ENCODE assay signal across 1 cellular context in genomic region chr1:17441265-17441992, GRCh38.
TF ChIP-seq lines count a peak whose summit lies in the region.

No MANE protein-coding gene starts in this region.

TF ChIP-seq in HEK293, 187 proteins besides CTCF, POLR2A, EP300 and RAD21 (continued from another document and continues in another):
- TF ChIP-seq KLF17 (tag by site-specific recombination; IDR thresholded peaks at IDR 0.05): no peak; the same call in 1 of the 2 replicates
- TF ChIP-seq ZNF157 (tag by site-specific recombination; IDR thresholded peaks at IDR 0.05): no peak
- TF ChIP-seq GLIS2 (tag by site-specific recombination; IDR thresholded peaks at IDR 0.05): no peak
- no peak for TF ChIP-seq ZNF555 (tag by site-specific recombination; conservative IDR thresholded peaks at IDR 0.05)
- TF ChIP-seq SP2 (tag by site-specific recombination; IDR thresholded peaks at IDR 0.05): no peak
- no peak for TF ChIP-seq ZBTB7A (tag by site-specific recombination; IDR thresholded peaks at IDR 0.05; ENCODE audit: low read depth)
- no peak for TF ChIP-seq BCL11A (tag by site-specific recombination; IDR thresholded peaks at IDR 0.05; ENCODE audit: low read depth)
- no peak for TF ChIP-seq ZNF202 (tag by site-specific recombination; IDR thresholded peaks at IDR 0.05; ENCODE audit: borderline replicate concordance)
- TF ChIP-seq ZBTB8A (tag by site-specific recombination; IDR thresholded peaks at IDR 0.05): no peak
- TF ChIP-seq ZNF670 (tag by site-specific recombination; IDR thresholded peaks at IDR 0.05; ENCODE audit: low read depth): no peak
- no peak for TF ChIP-seq ZNF785 (tag by site-specific recombination; IDR thresholded peaks at IDR 0.05)
- no peak for TF ChIP-seq ZNF837 (tag by site-specific recombination; IDR thresholded peaks at IDR 0.05)
- no peak for TF ChIP-seq ZNF311 (tag by site-specific recombination; IDR thresholded peaks at IDR 0.05; ENCODE audit: borderline replicate concordance)
- peak; percentile 54 for TF ChIP-seq ZNF2 (tag by site-specific recombination; IDR thresholded peaks at IDR 0.05)
- no peak for TF ChIP-seq ZNF24 (tag by site-specific recombination; IDR thresholded peaks at IDR 0.05)
- no peak for TF ChIP-seq HOXC10 (CRISPR knock-in tag; IDR thresholded peaks at IDR 0.05)
- no peak for TF ChIP-seq ZXDB (tag by site-specific recombination; IDR thresholded peaks at IDR 0.05)
- TF ChIP-seq ZNF473 (tag by site-specific recombination; IDR thresholded peaks at IDR 0.05): no peak
- no peak for TF ChIP-seq ZNF26 (tag by site-specific recombination; IDR thresholded peaks at IDR 0.05)
- TF ChIP-seq ZFP69B (tag by site-specific recombination; IDR thresholded peaks at IDR 0.05): peak; percentile 64; the same call in 1 of the 2 replicates
- no peak for TF ChIP-seq ZNF214 (tag by site-specific recombination; IDR thresholded peaks at IDR 0.05; ENCODE audit: borderline replicate concordance)
- TF ChIP-seq ZNF248 (tag by site-specific recombination; IDR thresholded peaks at IDR 0.05): no peak
- TF ChIP-seq ZNF354C (tag by site-specific recombination; IDR thresholded peaks at IDR 0.05; ENCODE audit: borderline replicate concordance, low read depth): no peak
- TF ChIP-seq ZNF792 (tag by site-specific recombination; IDR thresholded peaks at IDR 0.05): no peak
- no peak for TF ChIP-seq ZFP41 (tag by site-specific recombination; IDR thresholded peaks at IDR 0.05; ENCODE audit: borderline replicate concordance)
- TF ChIP-seq ZNF133 (tag by site-specific recombination; IDR thresholded peaks at IDR 0.05): no peak
- peak; percentile 82 for TF ChIP-seq KLF1 (tag by site-specific recombination; IDR thresholded peaks at IDR 0.05)
- no peak for TF ChIP-seq ZNF223 (tag by site-specific recombination; IDR thresholded peaks at IDR 0.05)
- peak; percentile 34; the same call in 1 of the 2 replicates for TF ChIP-seq KLF16 (tag by site-specific recombination; IDR thresholded peaks at IDR 0.05)
- no peak for TF ChIP-seq ZBTB11 (tag by site-specific recombination; conservative IDR thresholded peaks at IDR 0.05; ENCODE audit: low read depth)
- TF ChIP-seq TRIM28 (IDR thresholded peaks at IDR 0.05; ENCODE audit: borderline replicate concordance, low read length): peak; percentile 83; the same call in 1 of the 2 replicates
- no peak for TF ChIP-seq YY2 (tag by site-specific recombination; IDR thresholded peaks at IDR 0.05)
- TF ChIP-seq ZBTB6 (tag by site-specific recombination; IDR thresholded peaks at IDR 0.05): no peak
- TF ChIP-seq ZNF768 (tag by site-specific recombination; IDR thresholded peaks at IDR 0.05): no peak
- TF ChIP-seq ZNF175 (tag by site-specific recombination; IDR thresholded peaks at IDR 0.05): no peak
- TF ChIP-seq ZNF18 (tag by site-specific recombination; IDR thresholded peaks at IDR 0.05): no peak
- no peak for TF ChIP-seq ZNF677 (tag by site-specific recombination; IDR thresholded peaks at IDR 0.05)
- TF ChIP-seq ZNF280C (tag by site-specific recombination; IDR thresholded peaks at IDR 0.05): no peak
- no peak for TF ChIP-seq ZBTB10 (tag by site-specific recombination; IDR thresholded peaks at IDR 0.05)
- no peak for TF ChIP-seq ZNF621 (tag by site-specific recombination; IDR thresholded peaks at IDR 0.05)
- TF ChIP-seq ZNF664 (tag by site-specific recombination; IDR thresholded peaks at IDR 0.05): peak; percentile 83
- TF ChIP-seq ZNF221 (tag by site-specific recombination; IDR thresholded peaks at IDR 0.05; ENCODE audit: borderline replicate concordance): no peak
- no peak for TF ChIP-seq ZBTB49 (tag by site-specific recombination; IDR thresholded peaks at IDR 0.05; ENCODE audit: low read depth)
- TF ChIP-seq SCRT1 (tag by site-specific recombination; IDR thresholded peaks at IDR 0.05; ENCODE audit: borderline replicate concordance): peak; percentile 44; the same call in 1 of the 2 replicates
- no peak for TF ChIP-seq ZBTB26 (tag by site-specific recombination; optimal IDR thresholded peaks at IDR 0.05)
- TF ChIP-seq BCL11B (tag by site-specific recombination; IDR thresholded peaks at IDR 0.05; ENCODE audit: low read depth): no peak
- TF ChIP-seq ZNF16 (tag by site-specific recombination; IDR thresholded peaks at IDR 0.05; ENCODE audit: low read depth): no peak
- no peak for TF ChIP-seq ZNF292 (tag by site-specific recombination; IDR thresholded peaks at IDR 0.05; ENCODE audit: borderline replicate concordance, low read depth)
- peak; percentile 80 for TF ChIP-seq ZBTB17 (tag by site-specific recombination; IDR thresholded peaks at IDR 0.05)
- TF ChIP-seq ZEB2 (tag by site-specific recombination; IDR thresholded peaks at IDR 0.05): peak; percentile 90
- no peak for TF ChIP-seq SETDB1 (IDR thresholded peaks at IDR 0.05; ENCODE audit: insufficient read length, low read length)
- TF ChIP-seq MEIS1 (CRISPR knock-in tag; IDR thresholded peaks at IDR 0.05; ENCODE audit: borderline replicate concordance): no peak
- peak; percentile 56; the same call in 1 of the 2 replicates for TF ChIP-seq KLF7 (tag by site-specific recombination; IDR thresholded peaks at IDR 0.05; ENCODE audit: borderline replicate concordance)
- TF ChIP-seq ZNF350 (tag by site-specific recombination; IDR thresholded peaks at IDR 0.05): no peak
